9 cellular contexts compared by ENCODE assay signal in the genomic region with DNA sequence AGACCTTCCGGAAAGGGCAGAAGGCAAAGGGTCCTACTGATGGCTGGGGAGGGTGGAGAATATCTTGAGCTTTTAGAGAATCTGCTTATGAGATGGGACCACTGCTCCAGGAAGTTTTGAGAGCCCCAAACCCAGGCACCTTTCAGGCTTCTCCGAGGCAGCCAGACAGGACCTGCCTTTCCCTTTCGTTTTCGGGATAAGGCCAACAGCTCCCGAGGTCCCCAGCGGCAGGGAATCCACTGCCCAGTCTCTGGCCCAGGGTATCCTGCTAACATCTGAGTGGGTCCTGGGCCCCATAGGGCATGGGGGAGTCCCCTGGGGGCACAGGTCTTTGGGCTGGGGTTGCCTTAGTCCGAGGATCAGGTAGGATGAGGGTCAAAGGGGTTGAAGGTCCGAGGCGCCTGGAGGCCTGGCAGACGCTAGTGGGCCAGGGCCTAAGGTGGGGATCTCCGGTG. TPM values are rescaled to one million over a fixed set of nuclear protein-coding genes. Genes with fewer than 3 reads are reported as not detected.
DNase-seq lines count a peak whose midpoint lies in the region; ATAC-seq, FAIRE-seq and TF ChIP-seq lines count a peak whose summit lies in the region.
"Had no signal": no experiment of that assay in that cellular context is flagged by ENCODE, and none has a peak within 500 bp of the region (broad histone marks: within the 10 kb centered on the region; RNA-seq: fewer than 3 reads in every experiment).

No MANE protein-coding gene starts in this region.

- H3K27me3 Mint-ChIP-seq in activated T-cell treated with anti-CD3 and anti-CD28 coated beads, Interleukin-2, amount 50 U/mL, for 24 hours: peaks cover 82% of the 10 kb centered on the region
- H3K27me3 Mint-ChIP-seq in astrocyte (ENCODE audit: low read depth, unreplicated experiment): peaks cover 70% of the 10 kb centered on the region

- H3K9me3 ChIP-seq in astrocyte (ENCODE audit: insufficient read depth, low read depth, low read length) (peaks cover 3% of the 10 kb centered on the region), liver (ENCODE audit: control insufficient read depth in 4 of 4, low read length in 3 of 4) (peaks cover 0 to 15% (median 5%) of the 10 kb centered on the region in 4 donors), thymus (ENCODE audit: control insufficient read depth) (peaks cover 7% of the 10 kb centered on the region), PC-3 (ENCODE audit: low read length) (no peaks in the 10 kb centered on the region)

- no peaks in the 10 kb centered on the region for H3K36me3 Mint-ChIP-seq in activated T-cell treated with anti-CD3 and anti-CD28 coated beads, Interleukin-2, amount 50 U/mL, for 24 hours (ENCODE audit: low read depth)
- peaks cover 5% of the 10 kb centered on the region for H3K36me3 Mint-ChIP-seq in astrocyte (ENCODE audit: low read depth, unreplicated experiment)

- H4K20me1 ChIP-seq in astrocyte (ENCODE audit: insufficient read depth, low read length) (peaks cover 34% of the 10 kb centered on the region), PC-3 (ENCODE audit: low read length) (no peaks in the 10 kb centered on the region)

- H3K79me2 ChIP-seq in astrocyte (ENCODE audit: insufficient read depth, low read length) (no peaks in the 10 kb centered on the region), PC-3 (ENCODE audit: low read length) (peaks cover 57% of the 10 kb centered on the region)

- H3K9me2 ChIP-seq in PC-3 (replicated peaks; ENCODE audit: low read length): no peaks in the 10 kb centered on the region

- no peaks in the 10 kb centered on the region for H3F3A ChIP-seq in PC-3 (ENCODE audit: low read length, unreplicated experiment)

- TF ChIP-seq RAD21 in liver (IDR thresholded peaks at IDR 0.05): no peak

- H3K4me3 ChIP-seq in astrocyte (ENCODE audit: insufficient read depth, low read depth, low read length) (no peak overlapping the region), liver (ENCODE audit: low read depth in 1 of 3, low read length in 3 of 3) (peak overlapping the region; percentile 27 to 70 (median 39)), thymus (ENCODE audit: low read length) (peak overlapping the region; percentile 0), PC-3 (ENCODE audit: low read length) (no peak overlapping the region)

- DNase-seq in activated T-cell treated with anti-CD3 and anti-CD28 coated beads, Interleukin-2, amount 50 U/mL, for 24 hours: no peak
- no peak for DNase-seq in activated T-cell treated with anti-CD3 and anti-CD28 coated beads for 4 hours
- DNase-seq in astrocyte (ENCODE audit: low read depth): no peak
- DNase-seq in stimulated activated CD4-positive, alpha-beta T cell treated with anti-CD3 and anti-CD28 coated beads, Interleukin-2, amount 100 ng/mL, for 24 hours: no peak
- no peak for DNase-seq in PC-3
- DNase-seq: OCI-M1 had no signal

- ATAC-seq in GM21529 (IDR thresholded peaks at IDR 0.05; ENCODE audit: unreplicated experiment) (no peak), PC-3 (no peak)

- H2AFZ ChIP-seq in astrocyte (ENCODE audit: low read depth, low read length): no peak overlapping the region
- H2AFZ ChIP-seq in PC-3 (ENCODE audit: low read length): no peak overlapping the region

- WGBS in liver: 5% methylated on average over 11 of the region's 11 CpGs
- 3% methylated on average over 11 of the region's 11 CpGs for WGBS in thymus

- TF ChIP-seq CTCF in astrocyte (IDR thresholded peaks at IDR 0.05; ENCODE audit: insufficient read depth, low read depth, low read length): no peak
- no peak for TF ChIP-seq CTCF in liver (IDR thresholded peaks at IDR 0.05; ENCODE audit: low read depth, low read length, missing input control)
- no peak for TF ChIP-seq CTCF in PC-3 (conservative IDR thresholded peaks at IDR 0.05; ENCODE audit: low read depth, low read length)

- POLR2A ChIA-PET in PC-3 (lab: Charles Lee; ENCODE audit: unreplicated experiment): no interaction called here

- no peak overlapping the region for H3K9ac ChIP-seq in astrocyte (ENCODE audit: low read length)
- H3K9ac ChIP-seq in liver (ENCODE audit: low read depth in 1 of 2, low read length in 2 of 2): peak overlapping the region in 1 of 2 donors; percentile 14
- H3K9ac ChIP-seq in PC-3 (ENCODE audit: low read length): no peak overlapping the region

- no peaks in the 10 kb centered on the region for H3K9me3 Mint-ChIP-seq in activated T-cell treated with anti-CD3 and anti-CD28 coated beads, Interleukin-2, amount 50 U/mL, for 24 hours
- H3K9me3 Mint-ChIP-seq in astrocyte (ENCODE audit: unreplicated experiment): peaks cover 19% of the 10 kb centered on the region

- H3K4me1 Mint-ChIP-seq in activated T-cell treated with anti-CD3 and anti-CD28 coated beads, Interleukin-2, amount 50 U/mL, for 24 hours (ENCODE audit: low read depth): peaks cover 37% of the 10 kb centered on the region
- peaks cover 5% of the 10 kb centered on the region for H3K4me1 Mint-ChIP-seq in astrocyte (ENCODE audit: low read depth, unreplicated experiment)

- H3K27me3 ChIP-seq in astrocyte (ENCODE audit: insufficient read depth, low read length) (peaks cover 88% of the 10 kb centered on the region), liver (ENCODE audit: control insufficient read depth in 4 of 4, insufficient read depth in 4 of 4, low read length in 3 of 4) (peaks cover 0 to 38% (median 19%) of the 10 kb centered on the region in 4 donors), thymus (ENCODE audit: control insufficient read depth, insufficient read depth) (peaks cover 90% of the 10 kb centered on the region), PC-3 (ENCODE audit: low read length) (no peaks in the 10 kb centered on the region)

- CTCF ChIA-PET in PC-3 (lab: Charles Lee): no interaction called here

- H3K27ac Mint-ChIP-seq in activated T-cell treated with anti-CD3 and anti-CD28 coated beads, Interleukin-2, amount 50 U/mL, for 24 hours: no peak overlapping the region
- no peak overlapping the region for H3K27ac Mint-ChIP-seq in astrocyte (ENCODE audit: unreplicated experiment)

- H3K4me2 ChIP-seq in astrocyte (ENCODE audit: low read length) (peak overlapping the region; percentile 31), PC-3 (ENCODE audit: low read length) (no peak overlapping the region)

- H3K36me3 ChIP-seq in astrocyte (ENCODE audit: insufficient read depth, low read length): no peaks in the 10 kb centered on the region
- H3K36me3 ChIP-seq in liver (ENCODE audit: control insufficient read depth in 4 of 4, insufficient read depth in 3 of 4, low read depth in 1 of 4, low read length in 3 of 4): no peaks in the 10 kb centered on the region
- no peaks in the 10 kb centered on the region for H3K36me3 ChIP-seq in thymus (ENCODE audit: control insufficient read depth, insufficient read depth)
- no peaks in the 10 kb centered on the region for H3K36me3 ChIP-seq in PC-3 (ENCODE audit: low read depth, low read length)

- H3K4me1 ChIP-seq in astrocyte (ENCODE audit: insufficient read depth, low read length) (peaks cover 5% of the 10 kb centered on the region), liver (ENCODE audit: control insufficient read depth in 4 of 4, insufficient read depth in 4 of 4, low read length in 3 of 4) (peaks cover 24 to 34% (median 25%) of the 10 kb centered on the region in 4 donors), thymus (ENCODE audit: control insufficient read depth, insufficient read depth, low read length) (peaks cover 6% of the 10 kb centered on the region), PC-3 (ENCODE audit: insufficient read depth, low read length) (peaks cover 15% of the 10 kb centered on the region)

- BruUV-seq in PC-3 (replicated peaks; lab: Mats Ljungman, UMichigan): no TSS peak

- H3K27ac ChIP-seq in astrocyte (ENCODE audit: low read depth, low read length) (no peak overlapping the region), liver (ENCODE audit: low read depth in 1 of 2, low read length in 2 of 2) (no peak overlapping the region), thymus (ENCODE audit: low read depth) (no peak overlapping the region), PC-3 (ENCODE audit: low read length) (no peak overlapping the region)

- FAIRE-seq in astrocyte (lab: Jason Lieb, UNC): no peak

- intact Hi-C loops in PC-3 (cut with micrococcal nuclease): loop anchor here (5.0 kb wide), 3 partner anchors 52 to 302 kb away; no protein-coding TSS in a partner anchor

- H3K4me3 Mint-ChIP-seq in activated T-cell treated with anti-CD3 and anti-CD28 coated beads, Interleukin-2, amount 50 U/mL, for 24 hours: peak overlapping the region; percentile 58
- no peak overlapping the region for H3K4me3 Mint-ChIP-seq in astrocyte (ENCODE audit: unreplicated experiment)

TF ChIP-seq in liver, 16 proteins besides CTCF, POLR2A, EP300 and RAD21:
- no peak for TF ChIP-seq YY1 (IDR thresholded peaks at IDR 0.05)
- TF ChIP-seq JUND (IDR thresholded peaks at IDR 0.05): no peak
- TF ChIP-seq NR2F2 (IDR thresholded peaks at IDR 0.05): no peak
- TF ChIP-seq, protein P1, sequence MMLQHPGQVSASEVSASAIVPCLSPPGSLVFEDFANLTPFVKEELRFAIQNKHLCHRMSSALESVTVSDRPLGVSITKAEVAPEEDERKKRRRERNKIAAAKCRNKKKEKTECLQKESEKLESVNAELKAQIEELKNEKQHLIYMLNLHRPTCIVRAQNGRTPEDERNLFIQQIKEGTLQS (IDR thresholded peaks at IDR 0.05): no peak
- TF ChIP-seq, protein P2, sequence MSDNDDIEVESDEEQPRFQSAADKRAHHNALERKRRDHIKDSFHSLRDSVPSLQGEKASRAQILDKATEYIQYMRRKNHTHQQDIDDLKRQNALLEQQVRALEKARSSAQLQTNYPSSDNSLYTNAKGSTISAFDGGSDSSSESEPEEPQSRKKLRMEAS (IDR thresholded peaks at IDR 0.05): no peak
- TF ChIP-seq RXRA (IDR thresholded peaks at IDR 0.05): no peak

RNA-seq across cellular contexts. Expression of gene PITX1, which starts 3.3 kb away (rescaled TPM):
- 0.52 TPM in 1 of 2 replicates, not detected in the other for total RNA-seq in astrocyte
- total RNA-seq in liver: not detected
- polyA plus RNA-seq in liver: under 1 TPM in 1 of 2 donors, not detected in 1; 0.02 TPM
- polyA plus RNA-seq in thymus: 0.46 TPM
- 40.8 and 69.0 TPM in 2 replicates for total RNA-seq in PC-3 (2014; rRNA removed)

Comparison
In these comparisons a context has a peak if more than half of its experiments do, and no peak if none do; other contexts are left out.
1. H3K4me3 ChIP-seq: peak in liver (3 of 3) and thymus (single experiment); none in astrocyte (single experiment) and PC-3 (single experiment).
2. RNA of gene PITX1, which starts 3.3 kb away (total RNA-seq): 40.8 to 69.0 TPM in PC-3; 0.52 TPM in astrocyte and not detected in liver; every median in the first group is over 10 times any median in the second.